ENCODE assay signal across 18 cellular contexts in the genomic region with DNA sequence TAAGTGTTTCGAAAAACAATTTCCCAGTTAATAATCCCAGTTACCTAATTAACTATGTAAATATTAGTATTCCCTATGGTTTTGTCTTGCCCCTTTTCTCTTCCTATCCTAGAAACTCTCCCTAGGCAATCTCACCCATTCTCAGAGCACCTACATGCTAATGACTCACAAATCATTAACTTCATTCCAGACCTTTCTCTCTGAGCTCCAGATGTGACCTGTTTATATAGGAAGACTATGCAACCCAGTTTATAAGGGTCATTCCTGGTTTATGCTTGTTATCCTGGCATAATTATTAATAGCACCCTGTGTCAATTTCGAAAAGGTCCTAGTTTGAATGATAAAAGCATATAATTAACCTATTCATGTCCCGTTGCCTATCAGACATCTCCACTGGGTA.
"Had no signal": no experiment of that assay in that cellular context is flagged by ENCODE, and none has a peak within 500 bp of the region (broad histone marks: within the 10 kb centered on the region; RNA-seq: fewer than 3 reads in every experiment).

No MANE protein-coding gene starts in this region.

- DNase-seq: colonic mucosa; dermis blood vessel endothelial cell; esophagus squamous epithelium; foreskin fibroblast; immature natural killer cell; left colon; mesendoderm; naive B cell; nephron progenitor cell; psoas muscle; sigmoid colon; stimulated activated CD4-positive, alpha-beta T cell treated with anti-CD3 and anti-CD28 coated beads, Interleukin-2, amount 100 ng/mL, for 48 hours; stimulated activated naive CD4-positive, alpha-beta T cell treated with Interleukin-2 at 50 U/mL for 16 hours; thyroid gland had no signal

- H3K27ac Mint-ChIP-seq: nephron progenitor cell, type B pancreatic cell had no signal

- ATAC-seq: left colon, psoas muscle had no signal

- H3K4me3 Mint-ChIP-seq: immature natural killer cell, nephron progenitor cell, type B pancreatic cell had no signal

- H3K27me3 ChIP-seq: colonic mucosa, esophagus squamous epithelium, neutrophil, sigmoid colon, thyroid gland had no signal

- H3K27me3 Mint-ChIP-seq: naive B cell, type B pancreatic cell had no signal

- H3K9me3 ChIP-seq: colonic mucosa, esophagus squamous epithelium, neutrophil, psoas muscle, sigmoid colon, thyroid gland had no signal

- H3K4me1 ChIP-seq: colonic mucosa, sigmoid colon, thyroid gland had no signal

- H3K36me3 ChIP-seq: colonic mucosa, esophagus squamous epithelium, neutrophil, sigmoid colon, thyroid gland had no signal

- H3K9me3 Mint-ChIP-seq: immature natural killer cell, naive B cell, nephron progenitor cell, type B pancreatic cell had no signal

- FAIRE-seq: keratinocyte had no signal

- H3K27ac ChIP-seq: colonic mucosa, esophagus squamous epithelium, neutrophil, psoas muscle, sigmoid colon, thyroid gland had no signal

- H3K36me3 Mint-ChIP-seq: type B pancreatic cell had no signal

- H3K4me3 ChIP-seq: colonic mucosa, esophagus squamous epithelium, psoas muscle, sigmoid colon, skin epidermis, thyroid gland had no signal
